In the genomic region with DNA sequence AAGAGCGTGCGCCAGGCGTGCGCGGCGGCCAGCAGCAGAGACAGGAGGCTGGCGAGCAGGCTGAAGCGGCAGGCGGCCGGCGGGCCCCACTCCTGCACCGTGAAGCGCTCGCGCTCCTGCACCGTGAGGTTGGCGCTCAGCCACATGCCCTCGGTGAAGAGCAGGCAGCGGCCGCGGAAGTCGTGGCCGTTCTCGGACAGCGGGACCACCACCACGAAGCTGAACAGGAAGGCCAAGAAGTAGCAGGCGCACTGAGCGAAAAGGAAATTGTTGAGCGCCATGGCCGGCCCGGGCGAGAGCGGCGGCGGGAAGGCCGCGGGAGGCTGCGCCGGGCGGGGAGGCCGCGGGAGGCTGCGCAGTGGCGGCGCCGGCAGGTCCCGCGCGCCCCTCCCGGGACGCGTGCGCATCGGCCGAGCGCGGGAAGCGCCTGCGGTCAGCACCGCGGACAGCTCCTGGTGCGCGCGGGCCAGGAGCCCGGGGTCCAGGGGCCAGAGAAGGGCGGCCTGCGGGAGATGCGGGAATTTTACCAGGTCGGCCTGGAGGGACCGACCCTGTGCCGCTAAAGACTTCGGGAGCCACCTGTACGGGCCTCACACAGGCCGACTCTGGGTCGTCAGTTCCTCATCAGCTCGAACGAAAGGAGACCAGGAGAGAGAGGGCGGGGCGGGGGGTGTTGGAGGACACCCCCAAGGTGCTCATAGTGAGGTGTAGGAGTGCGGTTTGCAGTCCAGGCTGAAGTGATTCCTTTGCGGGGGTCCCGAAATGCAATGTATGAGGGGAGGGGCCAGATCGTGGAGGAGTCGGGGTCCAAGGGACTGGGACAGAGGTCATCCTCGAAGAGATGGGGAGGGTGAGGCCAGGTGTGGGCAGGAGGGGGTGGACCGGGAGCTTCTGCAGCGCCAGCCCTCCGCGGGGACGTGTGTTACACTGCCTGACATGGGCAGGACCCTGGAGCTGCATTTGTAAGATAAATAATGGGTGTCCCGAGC, we compare ENCODE assay signal across 1 cellular context.
TF ChIP-seq lines count a peak whose summit lies in the region.

A gene (minus strand): TSS at position 312 of the 989 bp plus-strand sequence. CDS start 31 bp downstream, at position 281.

TF ChIP-seq in HepG2, 621 proteins besides CTCF, POLR2A, EP300 and RAD21 (continued from another document and continues in another):
- TF ChIP-seq, protein P1, sequence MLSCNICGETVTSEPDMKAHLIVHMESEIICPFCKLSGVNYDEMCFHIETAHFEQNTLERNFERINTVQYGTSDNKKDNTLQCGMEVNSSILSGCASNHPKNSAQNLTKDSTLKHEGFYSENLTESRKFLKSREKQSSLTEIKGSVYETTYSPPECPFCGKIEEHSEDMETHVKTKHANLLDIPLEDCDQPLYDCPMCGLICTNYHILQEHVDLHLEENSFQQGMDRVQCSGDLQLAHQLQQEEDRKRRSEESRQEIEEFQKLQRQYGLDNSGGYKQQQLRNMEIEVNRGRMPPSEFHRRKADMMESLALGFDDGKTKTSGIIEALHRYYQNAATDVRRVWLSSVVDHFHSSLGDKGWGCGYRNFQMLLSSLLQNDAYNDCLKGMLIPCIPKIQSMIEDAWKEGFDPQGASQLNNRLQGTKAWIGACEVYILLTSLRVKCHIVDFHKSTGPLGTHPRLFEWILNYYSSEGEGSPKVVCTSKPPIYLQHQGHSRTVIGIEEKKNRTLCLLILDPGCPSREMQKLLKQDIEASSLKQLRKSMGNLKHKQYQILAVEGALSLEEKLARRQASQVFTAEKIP (CRISPR knock-in tag; IDR thresholded peaks at IDR 0.05; ENCODE audit: borderline replicate concordance), result no peak
- no peak for TF ChIP-seq JUN (CRISPR knock-in tag; IDR thresholded peaks at IDR 0.05)
- TF ChIP-seq MXD4 (CRISPR knock-in tag; IDR thresholded peaks at IDR 0.05), result peak; percentile 64; the same call in 1 of the 2 replicates
- no peak for TF ChIP-seq PCBP2 (optimal IDR thresholded peaks at IDR 0.05; ENCODE audit: low read depth, low read length, poor library complexity, severe bottlenecking)
- TF ChIP-seq, protein P2, sequence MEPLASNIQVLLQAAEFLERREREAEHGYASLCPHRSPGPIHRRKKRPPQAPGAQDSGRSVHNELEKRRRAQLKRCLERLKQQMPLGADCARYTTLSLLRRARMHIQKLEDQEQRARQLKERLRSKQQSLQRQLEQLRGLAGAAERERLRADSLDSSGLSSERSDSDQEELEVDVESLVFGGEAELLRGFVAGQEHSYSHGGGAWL (CRISPR knock-in tag; IDR thresholded peaks at IDR 0.05), result peak; percentile 72; the same call in 1 of the 2 replicates
- TF ChIP-seq, protein P3, sequence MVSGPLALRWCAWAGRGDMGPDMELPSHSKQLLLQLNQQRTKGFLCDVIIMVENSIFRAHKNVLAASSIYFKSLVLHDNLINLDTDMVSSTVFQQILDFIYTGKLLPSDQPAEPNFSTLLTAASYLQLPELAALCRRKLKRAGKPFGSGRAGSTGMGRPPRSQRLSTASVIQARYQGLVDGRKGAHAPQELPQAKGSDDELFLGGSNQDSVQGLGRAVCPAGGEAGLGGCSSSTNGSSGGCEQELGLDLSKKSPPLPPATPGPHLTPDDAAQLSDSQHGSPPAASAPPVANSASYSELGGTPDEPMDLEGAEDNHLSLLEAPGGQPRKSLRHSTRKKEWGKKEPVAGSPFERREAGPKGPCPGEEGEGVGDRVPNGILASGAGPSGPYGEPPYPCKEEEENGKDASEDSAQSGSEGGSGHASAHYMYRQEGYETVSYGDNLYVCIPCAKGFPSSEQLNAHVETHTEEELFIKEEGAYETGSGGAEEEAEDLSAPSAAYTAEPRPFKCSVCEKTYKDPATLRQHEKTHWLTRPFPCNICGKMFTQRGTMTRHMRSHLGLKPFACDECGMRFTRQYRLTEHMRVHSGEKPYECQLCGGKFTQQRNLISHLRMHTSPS (CRISPR knock-in tag; IDR thresholded peaks at IDR 0.05; ENCODE audit: low read depth), result no peak
- no peak for TF ChIP-seq ZSCAN29 (CRISPR knock-in tag; conservative IDR thresholded peaks at IDR 0.05)
- TF ChIP-seq SKI (IDR thresholded peaks at IDR 0.05; ENCODE audit: partially characterized antibody), result no peak
- TF ChIP-seq TAF1 (CRISPR knock-in tag; IDR thresholded peaks at IDR 0.05), result no peak
- TF ChIP-seq NONO (IDR thresholded peaks at IDR 0.05), result no peak
- TF ChIP-seq NONO (CRISPR knock-in tag; conservative IDR thresholded peaks at IDR 0.05), result no peak
- no peak for TF ChIP-seq ZNF234 (CRISPR knock-in tag; conservative IDR thresholded peaks at IDR 0.05)
- peak; percentile 71; the same call in 1 of the 2 replicates for TF ChIP-seq NFKB2 (CRISPR knock-in tag; IDR thresholded peaks at IDR 0.05; ENCODE audit: borderline replicate concordance)
- TF ChIP-seq, protein P4, sequence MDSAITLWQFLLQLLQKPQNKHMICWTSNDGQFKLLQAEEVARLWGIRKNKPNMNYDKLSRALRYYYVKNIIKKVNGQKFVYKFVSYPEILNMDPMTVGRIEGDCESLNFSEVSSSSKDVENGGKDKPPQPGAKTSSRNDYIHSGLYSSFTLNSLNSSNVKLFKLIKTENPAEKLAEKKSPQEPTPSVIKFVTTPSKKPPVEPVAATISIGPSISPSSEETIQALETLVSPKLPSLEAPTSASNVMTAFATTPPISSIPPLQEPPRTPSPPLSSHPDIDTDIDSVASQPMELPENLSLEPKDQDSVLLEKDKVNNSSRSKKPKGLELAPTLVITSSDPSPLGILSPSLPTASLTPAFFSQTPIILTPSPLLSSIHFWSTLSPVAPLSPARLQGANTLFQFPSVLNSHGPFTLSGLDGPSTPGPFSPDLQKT (CRISPR knock-in tag; IDR thresholded peaks at IDR 0.05; ENCODE audit: borderline replicate concordance), result no peak
- TF ChIP-seq ZBTB38 (CRISPR knock-in tag; IDR thresholded peaks at IDR 0.05), result no peak
- TF ChIP-seq, protein P5, sequence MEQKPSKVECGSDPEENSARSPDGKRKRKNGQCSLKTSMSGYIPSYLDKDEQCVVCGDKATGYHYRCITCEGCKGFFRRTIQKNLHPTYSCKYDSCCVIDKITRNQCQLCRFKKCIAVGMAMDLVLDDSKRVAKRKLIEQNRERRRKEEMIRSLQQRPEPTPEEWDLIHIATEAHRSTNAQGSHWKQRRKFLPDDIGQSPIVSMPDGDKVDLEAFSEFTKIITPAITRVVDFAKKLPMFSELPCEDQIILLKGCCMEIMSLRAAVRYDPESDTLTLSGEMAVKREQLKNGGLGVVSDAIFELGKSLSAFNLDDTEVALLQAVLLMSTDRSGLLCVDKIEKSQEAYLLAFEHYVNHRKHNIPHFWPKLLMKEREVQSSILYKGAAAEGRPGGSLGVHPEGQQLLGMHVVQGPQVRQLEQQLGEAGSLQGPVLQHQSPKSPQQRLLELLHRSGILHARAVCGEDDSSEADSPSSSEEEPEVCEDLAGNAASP (CRISPR knock-in tag; IDR thresholded peaks at IDR 0.05; ENCODE audit: borderline replicate concordance), result peak; percentile 26; the same call in 1 of the 2 replicates
- TF ChIP-seq ZNF614 (CRISPR knock-in tag; IDR thresholded peaks at IDR 0.05; ENCODE audit: borderline replicate concordance), result no peak
- TF ChIP-seq, protein P6, sequence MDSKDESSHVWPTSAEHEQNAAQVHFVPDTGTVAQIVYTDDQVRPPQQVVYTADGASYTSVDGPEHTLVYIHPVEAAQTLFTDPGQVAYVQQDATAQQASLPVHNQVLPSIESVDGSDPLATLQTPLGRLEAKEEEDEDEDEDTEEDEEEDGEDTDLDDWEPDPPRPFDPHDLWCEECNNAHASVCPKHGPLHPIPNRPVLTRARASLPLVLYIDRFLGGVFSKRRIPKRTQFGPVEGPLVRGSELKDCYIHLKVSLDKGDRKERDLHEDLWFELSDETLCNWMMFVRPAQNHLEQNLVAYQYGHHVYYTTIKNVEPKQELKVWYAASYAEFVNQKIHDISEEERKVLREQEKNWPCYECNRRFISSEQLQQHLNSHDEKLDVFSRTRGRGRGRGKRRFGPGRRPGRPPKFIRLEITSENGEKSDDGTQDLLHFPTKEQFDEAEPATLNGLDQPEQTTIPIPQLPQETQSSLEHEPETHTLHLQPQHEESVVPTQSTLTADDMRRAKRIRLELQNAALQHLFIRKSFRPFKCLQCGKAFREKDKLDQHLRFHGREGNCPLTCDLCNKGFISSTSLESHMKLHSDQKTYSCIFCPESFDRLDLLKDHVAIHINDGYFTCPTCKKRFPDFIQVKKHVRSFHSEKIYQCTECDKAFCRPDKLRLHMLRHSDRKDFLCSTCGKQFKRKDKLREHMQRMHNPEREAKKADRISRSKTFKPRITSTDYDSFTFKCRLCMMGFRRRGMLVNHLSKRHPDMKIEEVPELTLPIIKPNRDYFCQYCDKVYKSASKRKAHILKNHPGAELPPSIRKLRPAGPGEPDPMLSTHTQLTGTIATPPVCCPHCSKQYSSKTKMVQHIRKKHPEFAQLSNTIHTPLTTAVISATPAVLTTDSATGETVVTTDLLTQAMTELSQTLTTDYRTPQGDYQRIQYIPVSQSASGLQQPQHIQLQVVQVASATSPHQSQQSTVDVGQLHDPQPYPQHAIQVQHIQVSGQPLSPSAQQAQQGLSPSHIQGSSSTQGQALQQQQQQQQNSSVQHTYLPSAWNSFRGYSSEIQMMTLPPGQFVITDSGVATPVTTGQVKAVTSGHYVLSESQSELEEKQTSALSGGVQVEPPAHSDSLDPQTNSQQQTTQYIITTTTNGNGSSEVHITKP (CRISPR knock-in tag; IDR thresholded peaks at IDR 0.05; ENCODE audit: low read depth), result no peak
- TF ChIP-seq ARNT2 (CRISPR knock-in tag; IDR thresholded peaks at IDR 0.05; ENCODE audit: low read depth), result 0 out of 2 replicates have a peak, but pooled peaks have one; percentile 48
- no peak for TF ChIP-seq ZMYM4 (CRISPR knock-in tag; IDR thresholded peaks at IDR 0.05)
- no peak for TF ChIP-seq GFI1 (CRISPR knock-in tag; IDR thresholded peaks at IDR 0.05; ENCODE audit: borderline replicate concordance)
- TF ChIP-seq ZNF782 (CRISPR knock-in tag; IDR thresholded peaks at IDR 0.05; ENCODE audit: borderline replicate concordance), result no peak
- TF ChIP-seq, protein P7, sequence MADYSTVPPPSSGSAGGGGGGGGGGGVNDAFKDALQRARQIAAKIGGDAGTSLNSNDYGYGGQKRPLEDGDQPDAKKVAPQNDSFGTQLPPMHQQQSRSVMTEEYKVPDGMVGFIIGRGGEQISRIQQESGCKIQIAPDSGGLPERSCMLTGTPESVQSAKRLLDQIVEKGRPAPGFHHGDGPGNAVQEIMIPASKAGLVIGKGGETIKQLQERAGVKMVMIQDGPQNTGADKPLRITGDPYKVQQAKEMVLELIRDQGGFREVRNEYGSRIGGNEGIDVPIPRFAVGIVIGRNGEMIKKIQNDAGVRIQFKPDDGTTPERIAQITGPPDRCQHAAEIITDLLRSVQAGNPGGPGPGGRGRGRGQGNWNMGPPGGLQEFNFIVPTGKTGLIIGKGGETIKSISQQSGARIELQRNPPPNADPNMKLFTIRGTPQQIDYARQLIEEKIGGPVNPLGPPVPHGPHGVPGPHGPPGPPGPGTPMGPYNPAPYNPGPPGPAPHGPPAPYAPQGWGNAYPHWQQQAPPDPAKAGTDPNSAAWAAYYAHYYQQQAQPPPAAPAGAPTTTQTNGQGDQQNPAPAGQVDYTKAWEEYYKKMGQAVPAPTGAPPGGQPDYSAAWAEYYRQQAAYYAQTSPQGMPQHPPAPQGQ (CRISPR knock-in tag; IDR thresholded peaks at IDR 0.05; ENCODE audit: borderline replicate concordance), result no peak
- no peak for TF ChIP-seq TP53 (CRISPR knock-in tag; conservative IDR thresholded peaks at IDR 0.05)
- TF ChIP-seq ZNF441 (CRISPR knock-in tag; IDR thresholded peaks at IDR 0.05; ENCODE audit: borderline replicate concordance), result peak; percentile 73; the same call in 1 of the 2 replicates
- TF ChIP-seq, protein P8, sequence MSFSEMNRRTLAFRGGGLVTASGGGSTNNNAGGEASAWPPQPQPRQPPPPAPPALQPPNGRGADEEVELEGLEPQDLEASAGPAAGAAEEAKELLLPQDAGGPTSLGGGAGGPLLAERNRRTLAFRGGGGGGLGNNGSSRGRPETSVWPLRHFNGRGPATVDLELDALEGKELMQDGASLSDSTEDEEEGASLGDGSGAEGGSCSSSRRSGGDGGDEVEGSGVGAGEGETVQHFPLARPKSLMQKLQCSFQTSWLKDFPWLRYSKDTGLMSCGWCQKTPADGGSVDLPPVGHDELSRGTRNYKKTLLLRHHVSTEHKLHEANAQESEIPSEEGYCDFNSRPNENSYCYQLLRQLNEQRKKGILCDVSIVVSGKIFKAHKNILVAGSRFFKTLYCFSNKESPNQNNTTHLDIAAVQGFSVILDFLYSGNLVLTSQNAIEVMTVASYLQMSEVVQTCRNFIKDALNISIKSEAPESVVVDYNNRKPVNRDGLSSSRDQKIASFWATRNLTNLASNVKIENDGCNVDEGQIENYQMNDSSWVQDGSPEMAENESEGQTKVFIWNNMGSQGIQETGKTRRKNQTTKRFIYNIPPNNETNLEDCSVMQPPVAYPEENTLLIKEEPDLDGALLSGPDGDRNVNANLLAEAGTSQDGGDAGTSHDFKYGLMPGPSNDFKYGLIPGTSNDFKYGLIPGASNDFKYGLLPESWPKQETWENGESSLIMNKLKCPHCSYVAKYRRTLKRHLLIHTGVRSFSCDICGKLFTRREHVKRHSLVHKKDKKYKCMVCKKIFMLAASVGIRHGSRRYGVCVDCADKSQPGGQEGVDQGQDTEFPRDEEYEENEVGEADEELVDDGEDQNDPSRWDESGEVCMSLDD (CRISPR knock-in tag; IDR thresholded peaks at IDR 0.05; ENCODE audit: borderline replicate concordance), result 0 out of 2 replicates have a peak, but pooled peaks have one; percentile 65
- TF ChIP-seq ZNF468 (CRISPR knock-in tag; IDR thresholded peaks at IDR 0.05), result no peak
- no peak for TF ChIP-seq RNF2 (conservative IDR thresholded peaks at IDR 0.05; ENCODE audit: low read depth)
- TF ChIP-seq, protein P9, sequence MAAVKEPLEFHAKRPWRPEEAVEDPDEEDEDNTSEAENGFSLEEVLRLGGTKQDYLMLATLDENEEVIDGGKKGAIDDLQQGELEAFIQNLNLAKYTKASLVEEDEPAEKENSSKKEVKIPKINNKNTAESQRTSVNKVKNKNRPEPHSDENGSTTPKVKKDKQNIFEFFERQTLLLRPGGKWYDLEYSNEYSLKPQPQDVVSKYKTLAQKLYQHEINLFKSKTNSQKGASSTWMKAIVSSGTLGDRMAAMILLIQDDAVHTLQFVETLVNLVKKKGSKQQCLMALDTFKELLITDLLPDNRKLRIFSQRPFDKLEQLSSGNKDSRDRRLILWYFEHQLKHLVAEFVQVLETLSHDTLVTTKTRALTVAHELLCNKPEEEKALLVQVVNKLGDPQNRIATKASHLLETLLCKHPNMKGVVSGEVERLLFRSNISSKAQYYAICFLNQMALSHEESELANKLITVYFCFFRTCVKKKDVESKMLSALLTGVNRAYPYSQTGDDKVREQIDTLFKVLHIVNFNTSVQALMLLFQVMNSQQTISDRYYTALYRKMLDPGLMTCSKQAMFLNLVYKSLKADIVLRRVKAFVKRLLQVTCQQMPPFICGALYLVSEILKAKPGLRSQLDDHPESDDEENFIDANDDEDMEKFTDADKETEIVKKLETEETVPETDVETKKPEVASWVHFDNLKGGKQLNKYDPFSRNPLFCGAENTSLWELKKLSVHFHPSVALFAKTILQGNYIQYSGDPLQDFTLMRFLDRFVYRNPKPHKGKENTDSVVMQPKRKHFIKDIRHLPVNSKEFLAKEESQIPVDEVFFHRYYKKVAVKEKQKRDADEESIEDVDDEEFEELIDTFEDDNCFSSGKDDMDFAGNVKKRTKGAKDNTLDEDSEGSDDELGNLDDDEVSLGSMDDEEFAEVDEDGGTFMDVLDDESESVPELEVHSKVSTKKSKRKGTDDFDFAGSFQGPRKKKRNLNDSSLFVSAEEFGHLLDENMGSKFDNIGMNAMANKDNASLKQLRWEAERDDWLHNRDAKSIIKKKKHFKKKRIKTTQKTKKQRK (IDR thresholded peaks at IDR 0.05; ENCODE audit: low read length), result no peak
